In the genomic region with DNA sequence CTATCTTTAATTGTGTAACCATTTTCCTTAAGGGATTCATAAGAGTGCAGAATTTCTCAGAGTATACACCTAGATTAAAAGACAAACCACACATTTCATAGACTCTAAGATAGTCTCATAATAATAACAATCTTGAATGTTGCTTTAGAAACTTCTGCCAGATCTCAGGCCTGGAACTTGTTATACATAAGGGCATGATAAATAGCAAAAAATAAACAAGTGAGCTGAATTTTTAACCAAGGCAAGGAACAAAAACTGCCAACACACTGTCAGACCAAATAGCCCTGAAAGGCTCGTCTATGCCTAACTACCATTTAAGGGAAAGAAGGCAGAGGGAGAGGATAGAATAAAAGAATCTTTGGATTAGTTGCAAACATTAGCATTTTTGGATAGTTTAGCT, we compare ENCODE assay signal across 20 cellular contexts.
DNase-seq lines count a peak whose midpoint lies in the region; TF ChIP-seq lines count a peak whose summit lies in the region.
"Had no signal": no experiment of that assay in that cellular context is flagged by ENCODE, and none has a peak within 500 bp of the region (broad histone marks: within the 10 kb centered on the region; RNA-seq: fewer than 3 reads in every experiment).

No MANE protein-coding gene starts in this region.

- no TSS peak for BruUV-seq in MCF 10A (replicated peaks; lab: Mats Ljungman, UMichigan)

- H3K4me1 ChIP-seq in breast epithelium (no peaks in the 10 kb centered on the region), rectal smooth muscle tissue (ENCODE audit: control insufficient read depth, insufficient read depth, low read length) (peaks cover 4% of the 10 kb centered on the region)
- H3K4me1 ChIP-seq: Peyer's patch had no signal

- peaks cover 0 to 9% of the 10 kb centered on the region in 2 donors for H3K9me3 ChIP-seq in breast epithelium
- H3K9me3 ChIP-seq: MG63 had no signal

- H3K27me3 Mint-ChIP-seq in MCF 10A (ENCODE audit: insufficient read depth, unreplicated experiment): no peaks in the 10 kb centered on the region

- H3K27me3 ChIP-seq in breast epithelium: no peaks in the 10 kb centered on the region
- H3K27me3 ChIP-seq in rectal smooth muscle tissue (ENCODE audit: control insufficient read depth, insufficient read depth, low read length): no peaks in the 10 kb centered on the region
- H3K27me3 ChIP-seq: MG63, Peyer's patch had no signal

- no peaks in the 10 kb centered on the region for H3K9me3 Mint-ChIP-seq in MCF 10A (ENCODE audit: unreplicated experiment)

- H3K9ac ChIP-seq in rectal smooth muscle tissue (ENCODE audit: low read length): no peak overlapping the region

- no peak for TF ChIP-seq POLR2A in breast epithelium (IDR thresholded peaks at IDR 0.05)

- no peak overlapping the region for H3K4me3 ChIP-seq in breast epithelium
- H3K4me3 ChIP-seq in fibroblast of villous mesenchyme (ENCODE audit: low read depth, low read length): no peak overlapping the region
- H3K4me3 ChIP-seq in rectal smooth muscle tissue (ENCODE audit: low read length): no peak overlapping the region
- H3K4me3 ChIP-seq: MG63, Peyer's patch had no signal

- H3K36me3 Mint-ChIP-seq in MCF 10A (ENCODE audit: insufficient read depth, unreplicated experiment): no peaks in the 10 kb centered on the region

- intact Hi-C loops in MCF 10A (cut with micrococcal nuclease): no loop called here
- intact Hi-C loops in breast epithelium (cut with DNase I; ENCODE audit: low total_unique reads): no loop called here

- H3K36me3 ChIP-seq in breast epithelium (no peaks in the 10 kb centered on the region), rectal smooth muscle tissue (ENCODE audit: control insufficient read depth, insufficient read depth, low read length) (no peaks in the 10 kb centered on the region)
- H3K36me3 ChIP-seq: MG63, Peyer's patch had no signal

- POLR2A ChIA-PET in MCF 10A (lab: Yijun Ruan, JAX): interaction anchor here (0.5 to 0.7 kb wide), 2 partner anchors 14 to 33 kb away, joined by 3 to 4 read pairs; no protein-coding TSS in a partner anchor

- peak overlapping the region; percentile 8 for H3K27ac Mint-ChIP-seq in MCF 10A (ENCODE audit: low read depth, unreplicated experiment)

- no peaks in the 10 kb centered on the region for H3K4me1 Mint-ChIP-seq in MCF 10A (ENCODE audit: insufficient read depth, unreplicated experiment)

- TF ChIP-seq CTCF in MCF 10A (IDR thresholded peaks at IDR 0.05; ENCODE audit: unreplicated experiment): no peak
- no peak for TF ChIP-seq CTCF in breast epithelium (IDR thresholded peaks at IDR 0.05)
- TF ChIP-seq CTCF in fibroblast of villous mesenchyme (IDR thresholded peaks at IDR 0.05; ENCODE audit: insufficient read depth, low read depth, low read length): no peak

- no peak overlapping the region for H3K27ac ChIP-seq in breast epithelium
- H3K27ac ChIP-seq in rectal smooth muscle tissue (ENCODE audit: low read depth, low read length): peak overlapping the region; percentile 51
- H3K27ac ChIP-seq: 22Rv1, Peyer's patch had no signal

- H3K4me3 Mint-ChIP-seq in MCF 10A (ENCODE audit: unreplicated experiment): no peak overlapping the region

- CTCF ChIA-PET in MCF 10A (lab: Yijun Ruan, JAX): interaction anchor here (0.5 to 0.7 kb wide), 2 partner anchors 98 to 389 kb away, joined by 3 to 4 read pairs; no protein-coding TSS in a partner anchor

- no peak for DNase-seq in MCF 10A (ENCODE audit: unreplicated experiment)
- DNase-seq in breast epithelium (ENCODE audit: low spot score in 2 of 2): no peak
- DNase-seq in fibroblast of villous mesenchyme (ENCODE audit: low read depth): peak; percentile 14
- DNase-seq in OCI-M1 (lab: John Stamatoyannopoulos, UW): no peak
- no peak for DNase-seq in epidermal melanocyte (ENCODE audit: insufficient read length, low spot score)
- DNase-seq in NCI-H510A (lab: John Stamatoyannopoulos, UW): no peak
- DNase-seq in stimulated activated CD4-positive, alpha-beta T cell treated with anti-CD3 and anti-CD28 coated beads, Interleukin-1b, Interleukin-23, amount 100 ng/mL, for 48 hours: no peak
- DNase-seq: DMS153, KBM-7, MG63, NCI-H1105 treated with DMSO at 0.1 percent for 48 hours, NCI-H146, NCI-H1930, NCI-H2107, NCI-H446, NCI-H526, Peyer's patch, SHP77 treated with DMSO at 0.1 percent for 48 hours had no signal
